ENCODE assay signal across 9 cellular contexts in the genomic region with DNA sequence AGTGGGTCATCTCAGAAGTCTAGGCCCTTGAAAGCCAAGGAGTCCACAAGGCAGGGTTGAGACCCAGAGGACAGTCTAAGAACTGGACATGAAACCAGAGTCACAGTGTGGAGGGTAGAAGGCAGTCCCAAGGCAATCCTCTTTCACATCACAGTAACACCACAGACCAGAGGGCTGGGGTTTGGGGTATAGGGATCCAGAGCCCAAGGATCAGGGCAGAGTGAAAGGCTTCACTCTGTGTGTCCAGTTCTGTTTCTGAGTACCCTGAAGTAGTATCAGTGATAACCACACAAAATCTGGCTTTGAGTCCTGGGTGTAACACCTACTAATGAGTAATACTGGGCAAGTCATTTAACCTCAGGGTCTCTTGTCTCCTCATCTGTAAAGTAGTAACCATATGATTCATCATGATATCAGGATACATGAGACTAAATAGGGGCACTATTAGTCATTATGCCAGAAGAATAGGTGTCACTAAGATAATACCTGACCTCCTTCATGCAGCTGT.
DNase-seq lines count a peak whose midpoint lies in the region; ATAC-seq and TF ChIP-seq lines count a peak whose summit lies in the region.
"Had no signal": no experiment of that assay in that cellular context is flagged by ENCODE, and none has a peak within 500 bp of the region (broad histone marks: within the 10 kb centered on the region; RNA-seq: fewer than 3 reads in every experiment).

No MANE protein-coding gene starts in this region.

- no peaks in the 10 kb centered on the region for H3K27me3 Mint-ChIP-seq in activated T-helper 2 cell treated with anti-CD3 and anti-CD28 coated beads, Interferon-gamma antibody, Interleukin-2, Interleukin-4, amounts not matched to agents 10 μg/mL and 5 μg/mL and 100 μg/mL, durations not matched to agents 14 hours and 24 hours and 36 hours (ENCODE audit: low read depth)
- H3K27me3 Mint-ChIP-seq in WTC11 (ENCODE audit: low read depth) = no peaks in the 10 kb centered on the region

- H3K4me3 ChIP-seq in lower lobe of right lung = no peak overlapping the region
- H3K4me3 ChIP-seq: vagina had no signal

- CTCF ChIA-PET in WTC11 (lab: Charles Lee) = no interaction called here

- TF ChIP-seq CTCF in lower lobe of right lung (IDR thresholded peaks at IDR 0.05) (no peak), WTC11 (IDR thresholded peaks at IDR 0.05) (no peak)

- peaks cover 54% of the 10 kb centered on the region for H3K36me3 Mint-ChIP-seq in activated T-helper 2 cell treated with anti-CD3 and anti-CD28 coated beads, Interferon-gamma antibody, Interleukin-2, Interleukin-4, amounts not matched to agents 10 μg/mL and 5 μg/mL and 100 μg/mL, durations not matched to agents 14 hours and 24 hours and 36 hours (ENCODE audit: low read depth)
- H3K36me3 Mint-ChIP-seq in WTC11 = peaks cover 20% of the 10 kb centered on the region

- no peaks in the 10 kb centered on the region for H3K36me3 ChIP-seq in lower lobe of right lung

- no peak overlapping the region for H3K27ac ChIP-seq in lower lobe of right lung
- H3K27ac ChIP-seq: vagina had no signal

- POLR2A ChIA-PET in WTC11 (lab: Charles Lee) = no interaction called here

- peak overlapping the region; percentile 42 for H3K27ac Mint-ChIP-seq in activated T-helper 2 cell treated with anti-CD3 and anti-CD28 coated beads, Interferon-gamma antibody, Interleukin-2, Interleukin-4, amounts not matched to agents 10 μg/mL and 5 μg/mL and 100 μg/mL, durations not matched to agents 14 hours and 24 hours and 36 hours
- no peak overlapping the region for H3K27ac Mint-ChIP-seq in WTC11

- intact Hi-C loops in activated T-helper 2 cell treated with anti-CD3 and anti-CD28 coated beads, Interferon-gamma antibody, Interleukin-2, Interleukin-4, amounts not matched to agents 10 μg/mL and 5 μg/mL and 100 μg/mL, durations not matched to agents 14 hours and 24 hours and 36 hours (cut with micrococcal nuclease) = loop anchor here (1.0 to 2.0 kb wide), 2 partner anchors 80 to 142 kb away; no protein-coding TSS in a partner anchor
- intact Hi-C loops in lower lobe of right lung (cut with DNase I) = no loop called here

- H3K27me3 ChIP-seq in lower lobe of right lung (ENCODE audit: low read depth) = no peaks in the 10 kb centered on the region
- H3K27me3 ChIP-seq: vagina had no signal

- H3K4me1 ChIP-seq in lower lobe of right lung = no peaks in the 10 kb centered on the region
- H3K4me1 ChIP-seq: vagina had no signal

- no peaks in the 10 kb centered on the region for H3K9me3 ChIP-seq in lower lobe of right lung
- H3K9me3 ChIP-seq: vagina had no signal

- H3K9me3 Mint-ChIP-seq in activated T-helper 2 cell treated with anti-CD3 and anti-CD28 coated beads, Interferon-gamma antibody, Interleukin-2, Interleukin-4, amounts not matched to agents 10 μg/mL and 5 μg/mL and 100 μg/mL, durations not matched to agents 14 hours and 24 hours and 36 hours = no peaks in the 10 kb centered on the region
- H3K9me3 Mint-ChIP-seq in WTC11 = no peaks in the 10 kb centered on the region

- H3K4me1 Mint-ChIP-seq in activated T-helper 2 cell treated with anti-CD3 and anti-CD28 coated beads, Interferon-gamma antibody, Interleukin-2, Interleukin-4, amounts not matched to agents 10 μg/mL and 5 μg/mL and 100 μg/mL, durations not matched to agents 14 hours and 24 hours and 36 hours (ENCODE audit: low read depth) = peaks cover 15% of the 10 kb centered on the region
- H3K4me1 Mint-ChIP-seq in WTC11 = peaks cover 4% of the 10 kb centered on the region; the same call in 1 of the 2 replicates

- ATAC-seq in HG03045 (IDR thresholded peaks at IDR 0.05; ENCODE audit: unreplicated experiment) = peak; percentile 90
- ATAC-seq in lower lobe of right lung = no peak
- ATAC-seq in WTC11 = no peak

- no peak overlapping the region for H3K4me3 Mint-ChIP-seq in activated T-helper 2 cell treated with anti-CD3 and anti-CD28 coated beads, Interferon-gamma antibody, Interleukin-2, Interleukin-4, amounts not matched to agents 10 μg/mL and 5 μg/mL and 100 μg/mL, durations not matched to agents 14 hours and 24 hours and 36 hours (ENCODE audit: low read depth)
- no peak overlapping the region for H3K4me3 Mint-ChIP-seq in WTC11

- DNase-seq in AG08395 (ENCODE audit: low spot score) (peak; percentile 13), GM19238 (ENCODE audit: insufficient read length, low spot score) (peak; percentile 9), NCI-H524 treated with DMSO at 0.1 percent for 48 hours (lab: John Stamatoyannopoulos, UW) (no peak), lower lobe of right lung (no peak), occipital lobe (lab: John Stamatoyannopoulos, UW) (no peak), WTC11 (ENCODE audit: low spot score) (no peak)
- DNase-seq in activated T-helper 2 cell treated with anti-CD3 and anti-CD28 coated beads, Interferon-gamma antibody, Interleukin-2, Interleukin-4, amounts not matched to agents 10 μg/mL and 5 μg/mL and 100 μg/mL, durations not matched to agents 14 hours and 24 hours and 36 hours (ENCODE audit: low spot score) = no peak

TF ChIP-seq in WTC11, 78 proteins besides CTCF, POLR2A, EP300 and RAD21:
- TF ChIP-seq, protein P1, sequence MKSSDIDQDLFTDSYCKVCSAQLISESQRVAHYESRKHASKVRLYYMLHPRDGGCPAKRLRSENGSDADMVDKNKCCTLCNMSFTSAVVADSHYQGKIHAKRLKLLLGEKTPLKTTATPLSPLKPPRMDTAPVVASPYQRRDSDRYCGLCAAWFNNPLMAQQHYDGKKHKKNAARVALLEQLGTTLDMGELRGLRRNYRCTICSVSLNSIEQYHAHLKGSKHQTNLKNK (CRISPR knock-in tag; IDR thresholded peaks at IDR 0.05) = no peak
- no peak for TF ChIP-seq RORB (CRISPR knock-in tag; IDR thresholded peaks at IDR 0.05)
- TF ChIP-seq ZNF416 (CRISPR knock-in tag; IDR thresholded peaks at IDR 0.05) = no peak
- TF ChIP-seq HMGA2 (CRISPR knock-in tag; IDR thresholded peaks at IDR 0.05) = no peak
- no peak for TF ChIP-seq SMAD4 (CRISPR knock-in tag; IDR thresholded peaks at IDR 0.05)
- TF ChIP-seq TEAD4 (CRISPR knock-in tag; IDR thresholded peaks at IDR 0.05) = no peak
- TF ChIP-seq, protein P2, sequence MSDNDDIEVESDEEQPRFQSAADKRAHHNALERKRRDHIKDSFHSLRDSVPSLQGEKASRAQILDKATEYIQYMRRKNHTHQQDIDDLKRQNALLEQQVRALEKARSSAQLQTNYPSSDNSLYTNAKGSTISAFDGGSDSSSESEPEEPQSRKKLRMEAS (CRISPR knock-in tag; IDR thresholded peaks at IDR 0.05) = no peak
TF ChIP-seq in WTC11: peak in this region for 0.

Comparison
In these comparisons a context has a peak if more than half of its experiments do, and no peak if none do; other contexts are left out.
1. DNase-seq: peak in AG08395 (single experiment) and GM19238 (single experiment); none in activated T-helper 2 cell treated with anti-CD3 and anti-CD28 coated beads, Interferon-gamma antibody, Interleukin-2, Interleukin-4, amounts not matched to agents 10 μg/mL and 5 μg/mL and 100 μg/mL, durations not matched to agents 14 hours and 24 hours and 36 hours (single experiment), NCI-H524 treated with DMSO at 0.1 percent for 48 hours (single experiment), lower lobe of right lung (single experiment), occipital lobe (single experiment) and WTC11 (single experiment).